ENCODE assay signal across 1 cellular context in the genomic region with DNA sequence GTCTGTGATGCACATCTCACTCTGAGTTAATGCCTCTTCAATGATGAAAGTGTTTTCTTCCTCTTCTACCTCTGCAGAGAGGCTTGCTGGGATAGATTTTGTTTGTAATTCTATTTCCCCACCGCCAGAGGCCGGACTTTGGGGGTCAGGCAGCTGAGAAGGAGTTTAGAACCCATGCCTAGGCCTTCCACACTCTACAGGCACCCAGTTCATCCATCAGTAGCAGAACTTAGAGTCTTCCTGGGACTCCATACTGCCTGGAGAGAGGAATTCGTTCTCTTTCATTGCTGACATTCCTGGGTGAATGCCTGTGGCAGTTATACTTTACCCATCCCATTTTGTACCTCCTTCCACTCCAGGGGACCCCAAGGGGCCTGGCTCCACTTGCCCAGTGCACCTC.
TF ChIP-seq lines count a peak whose summit lies in the region.

No MANE protein-coding gene starts in this region.

TF ChIP-seq in H1, 55 proteins besides CTCF, POLR2A, EP300 and RAD21:
- TF ChIP-seq SIN3A (conservative IDR thresholded peaks at IDR 0.05 in 1 of 2, IDR thresholded peaks at IDR 0.05 in 1 of 2; ENCODE audit: low read depth in 1 of 2, low read length in 2 of 2) (no peak), SP2 (IDR thresholded peaks at IDR 0.05; ENCODE audit: low read length) (no peak), TEAD4 (IDR thresholded peaks at IDR 0.05; ENCODE audit: low read depth, low read length) (peak; percentile 43; the same call in 1 of the 2 replicates)
